19 cellular contexts compared by ENCODE assay signal in genomic region chr18:22210331-22210754, GRCh38. TPM values are rescaled to one million over a fixed set of nuclear protein-coding genes. Genes with fewer than 3 reads are reported as not detected.
DNase-seq lines count a peak whose midpoint lies in the region; FAIRE-seq and TF ChIP-seq lines count a peak whose summit lies in the region.
"Had no signal": no experiment of that assay in that cellular context is flagged by ENCODE, and none has a peak within 500 bp of the region (broad histone marks: within the 10 kb centered on the region; RNA-seq: fewer than 3 reads in every experiment).

No MANE protein-coding gene starts in this region.

- H3K9me1 ChIP-seq in endothelial cell of umbilical vein (replicated peaks; ENCODE audit: control insufficient read depth, extremely low read depth, insufficient read depth, low read length) = no peaks in the 10 kb centered on the region

- DNase-seq in mammary epithelial cell = peak; percentile 38
- DNase-seq in breast epithelium (ENCODE audit: low spot score in 2 of 2) = no peak
- peak; percentile 68 for DNase-seq in endothelial cell of umbilical vein (ENCODE audit: low read depth, low spot score)
- peak; percentile 95 for DNase-seq in kidney glomerular epithelial cell (lab: John Stamatoyannopoulos, UW)
- DNase-seq in tibial artery = no peak
- DNase-seq in transverse colon = no peak
- no peak for DNase-seq in SW 1271 (lab: John Stamatoyannopoulos, UW)
- DNase-seq in NCI-H146 (lab: John Stamatoyannopoulos, UW) = no peak
- DNase-seq: activated CD4-positive, alpha-beta memory T cell treated with anti-CD3 and anti-CD28 coated beads for 36 hours; CD8-positive, alpha-beta T cell; GDM1; Karpas-422; midbrain; NCI-H1436; NCI-H446; nucleus accumbens had no signal

- H3K4me2 ChIP-seq in mammary epithelial cell (ENCODE audit: insufficient read depth, low read depth, low read length) = no peak overlapping the region
- H3K4me2 ChIP-seq in endothelial cell of umbilical vein (ENCODE audit: insufficient read depth, low read length) = no peak overlapping the region

- H3K27ac ChIP-seq in mammary epithelial cell (ENCODE audit: insufficient read depth, low read depth, low read length) (no peak overlapping the region), breast epithelium (no peak overlapping the region), endothelial cell of umbilical vein (ENCODE audit: insufficient read depth, low read depth, low read length) (no peak overlapping the region), tibial artery (peak overlapping the region; percentile 1 to 5), transverse colon (no peak overlapping the region)
- H3K27ac ChIP-seq: HL-60, skin epidermis had no signal

- H3K4me1 ChIP-seq in mammary epithelial cell (ENCODE audit: insufficient read depth, low read length) (peaks cover 20% of the 10 kb centered on the region), breast epithelium (no peaks in the 10 kb centered on the region), endothelial cell of umbilical vein (ENCODE audit: control insufficient read depth, extremely low read depth, insufficient read depth, low read length) (peaks cover 10% of the 10 kb centered on the region), tibial artery (peaks cover 0 to 57% (median 9%) of the 10 kb centered on the region in 4 donors), transverse colon (peaks cover 0 to 14% (median 0%) of the 10 kb centered on the region in 4 donors)

- H3K9ac ChIP-seq in mammary epithelial cell (ENCODE audit: insufficient read depth, low read length) = no peak overlapping the region
- no peak overlapping the region for H3K9ac ChIP-seq in endothelial cell of umbilical vein (replicated peaks; ENCODE audit: extremely low read depth, insufficient read depth, low read length)

- CTCF ChIA-PET in mammary epithelial cell (lab: Charles Lee; ENCODE audit: low non-redundant PET) = no interaction called here
- CTCF ChIA-PET in endothelial cell of umbilical vein (lab: Charles Lee) = interaction anchor here (1.1 kb wide), 1 partner anchor 168 kb away, joined by 4 read pairs; no protein-coding TSS in a partner anchor

- H2AFZ ChIP-seq in mammary epithelial cell (ENCODE audit: low read depth, low read length) (no peak overlapping the region), endothelial cell of umbilical vein (ENCODE audit: low read depth, low read length) (no peak overlapping the region)

- H3K4me3 ChIP-seq in mammary epithelial cell (replicated peaks in 1 of 3; ENCODE audit: insufficient read depth in 1 of 3, low read depth in 2 of 3, low read length in 3 of 3) = no peak overlapping the region
- H3K4me3 ChIP-seq in breast epithelium = no peak overlapping the region
- no peak overlapping the region for H3K4me3 ChIP-seq in endothelial cell of umbilical vein (replicated peaks in 1 of 3; ENCODE audit: insufficient read depth in 1 of 3, low read depth in 1 of 3, low read length in 3 of 3)
- H3K4me3 ChIP-seq in tibial artery = no peak overlapping the region
- no peak overlapping the region for H3K4me3 ChIP-seq in transverse colon
- H3K4me3 ChIP-seq: skin epidermis had no signal

- WGBS in mammary epithelial cell (ENCODE audit: low coverage, missing lambda C conversion rate) = 97% methylated on average over 3 of the region's 3 CpGs
- WGBS in transverse colon (ENCODE audit: low coverage in 1 of 2), 2 donors = 79 to 93% methylated on average over 3 of the region's 3 CpGs

- no peaks in the 10 kb centered on the region for H3K27me3 ChIP-seq in mammary epithelial cell (ENCODE audit: insufficient read depth, low read length)
- H3K27me3 ChIP-seq in breast epithelium = no peaks in the 10 kb centered on the region
- H3K27me3 ChIP-seq in endothelial cell of umbilical vein (ENCODE audit: control insufficient read depth in 2 of 2, insufficient read depth in 2 of 2, low read length in 2 of 2) = no peaks in the 10 kb centered on the region
- H3K27me3 ChIP-seq in tibial artery = no peaks in the 10 kb centered on the region
- no peaks in the 10 kb centered on the region for H3K27me3 ChIP-seq in transverse colon

- TF ChIP-seq EP300 in transverse colon (IDR thresholded peaks at IDR 0.05; ENCODE audit: low read depth) = no peak

- BruUV-seq in mammary epithelial cell (replicated peaks; lab: Mats Ljungman, UMichigan) (no TSS peak), endothelial cell of umbilical vein (replicated peaks; lab: Mats Ljungman, UMichigan) (no TSS peak)

- H3K36me3 ChIP-seq in mammary epithelial cell (ENCODE audit: insufficient read depth, low read length) (no peaks in the 10 kb centered on the region), breast epithelium (no peaks in the 10 kb centered on the region), endothelial cell of umbilical vein (ENCODE audit: control insufficient read depth in 2 of 2, extremely low read depth in 1 of 2, insufficient read depth in 2 of 2, low read length in 2 of 2) (no peaks in the 10 kb centered on the region), tibial artery (no peaks in the 10 kb centered on the region), transverse colon (no peaks in the 10 kb centered on the region)

- in situ Hi-C loops in mammary epithelial cell (cut with MboI; ENCODE audit: low sequenced_read_pairs in 2 of 2) = no loop called here
- in situ Hi-C loops in transverse colon (cut with MboI; ENCODE audit: low pct_ligation_motif_present in 1 of 4, low pct_unique_long_range_greater_than_20kb in 1 of 4, low sequenced_read_pairs in 3 of 4) = no loop called here

- no peak for FAIRE-seq in endothelial cell of umbilical vein (lab: Jason Lieb, UNC)
- FAIRE-seq: TTC549 had no signal

- H3K79me2 ChIP-seq in mammary epithelial cell (ENCODE audit: insufficient read depth, low read length) (no peaks in the 10 kb centered on the region), endothelial cell of umbilical vein (ENCODE audit: control insufficient read depth, insufficient read depth, low read length) (no peaks in the 10 kb centered on the region)

- no peaks in the 10 kb centered on the region for H3K9me3 ChIP-seq in mammary epithelial cell (replicated peaks; ENCODE audit: insufficient read depth, low read length)
- no peaks in the 10 kb centered on the region for H3K9me3 ChIP-seq in breast epithelium
- no peaks in the 10 kb centered on the region for H3K9me3 ChIP-seq in endothelial cell of umbilical vein (replicated peaks; ENCODE audit: control insufficient read depth, insufficient read depth, low read length)
- no peaks in the 10 kb centered on the region for H3K9me3 ChIP-seq in tibial artery
- no peaks in the 10 kb centered on the region for H3K9me3 ChIP-seq in transverse colon

- H4K20me1 ChIP-seq in mammary epithelial cell (ENCODE audit: insufficient read depth, low read length) = no peaks in the 10 kb centered on the region
- H4K20me1 ChIP-seq in endothelial cell of umbilical vein (replicated peaks; ENCODE audit: control insufficient read depth, extremely low read depth, insufficient read depth, low read length) = no peaks in the 10 kb centered on the region

- intact Hi-C loops in mammary epithelial cell (cut with micrococcal nuclease) (no loop called here), breast epithelium (cut with DNase I; ENCODE audit: low total_unique reads) (no loop called here), endothelial cell of umbilical vein (cut with micrococcal nuclease) (no loop called here), tibial artery (cut with DNase I; ENCODE audit: low total_unique reads) (no loop called here), transverse colon (cut with DNase I; ENCODE audit: low total_unique reads) (no loop called here)

- dilution Hi-C loops in mammary epithelial cell (cut with HindIII; ENCODE audit: low sequenced_read_pairs) (loop anchor here (5.0 kb wide), 1 partner anchor 352 kb away; no protein-coding TSS in a partner anchor), endothelial cell of umbilical vein (cut with MboI; ENCODE audit: extremely low pct_ligation_motif_present, low sequenced_read_pairs) (no loop called here)

- POLR2A ChIA-PET in endothelial cell of umbilical vein (lab: Charles Lee) = interaction anchor here (0.6 kb wide), 1 partner anchor 41 kb away, joined by 6 read pairs; the partner anchor contains the start of gene GATA6

- no peak for TF ChIP-seq CTCF in mammary epithelial cell (conservative IDR thresholded peaks at IDR 0.05 in 1 of 2, IDR thresholded peaks at IDR 0.05 in 1 of 2; ENCODE audit: extremely low read depth in 1 of 2, insufficient read depth in 1 of 2, low read depth in 1 of 2, low read length in 2 of 2)
- no peak for TF ChIP-seq CTCF in breast epithelium (IDR thresholded peaks at IDR 0.05)
- no peak for TF ChIP-seq CTCF in endothelial cell of umbilical vein (IDR thresholded peaks at IDR 0.05; ENCODE audit: extremely low read depth in 1 of 2, insufficient read depth in 1 of 2, low read depth in 1 of 2, low read length in 2 of 2)
- TF ChIP-seq CTCF in tibial artery (IDR thresholded peaks at IDR 0.05) = no peak
- no peak for TF ChIP-seq CTCF in transverse colon (IDR thresholded peaks at IDR 0.05)

- TF ChIP-seq POLR2A in breast epithelium (IDR thresholded peaks at IDR 0.05) (no peak), endothelial cell of umbilical vein (IDR thresholded peaks at IDR 0.05; ENCODE audit: low read depth, low read length) (no peak), transverse colon (IDR thresholded peaks at IDR 0.05) (no peak)

TF ChIP-seq in endothelial cell of umbilical vein, 7 proteins besides CTCF, POLR2A, EP300 and RAD21 (continues in another document):
- TF ChIP-seq GATA2 (IDR thresholded peaks at IDR 0.05; ENCODE audit: insufficient read depth, insufficient read length, low read depth, low read length) (no peak), EZH2 (IDR thresholded peaks at IDR 0.05; ENCODE audit: borderline replicate concordance, low read depth, low read length, severe bottlenecking) (no peak), MAX (IDR thresholded peaks at IDR 0.05; ENCODE audit: insufficient read depth, insufficient read length) (no peak), MYC (IDR thresholded peaks at IDR 0.05; ENCODE audit: low read depth, low read length) (no peak)

RNA-seq across cellular contexts. Expression of gene GATA6, which starts 41.0 kb away (rescaled TPM):
- total RNA-seq in mammary epithelial cell (1 to 10 TPM; 1.0 to 3.6 TPM), breast epithelium (10 to 100 TPM in 2 of 3 donors, 1 to 10 TPM in 1; 3.0 to 11.1 (median 11.0) TPM), endothelial cell of umbilical vein (14.6 and 14.9 TPM in 2 replicates), transverse colon (100 to 1,000 TPM in 1 of 4 donors, 10 to 100 TPM in 3; 49.7 to 223 (median 65.7) TPM)
- polyA plus RNA-seq in mammary epithelial cell (0.62 TPM), endothelial cell of umbilical vein (3.9 and 4.1 TPM in 2 replicates)
- polyA minus RNA-seq in mammary epithelial cell (not detected), endothelial cell of umbilical vein (2.7 and 3.8 TPM in 2 replicates)
- polyA plus RNA-seq in endothelial cell of umbilical vein (2011; cell fraction: cytosol; rRNA removed) = 3.5 and 3.7 TPM in 2 replicates
- polyA plus RNA-seq in endothelial cell of umbilical vein (2011; cell fraction: nucleus; rRNA removed) = 7.1 and 10.1 TPM in 2 replicates
- polyA plus RNA-seq in endothelial cell of umbilical vein (2012) = 5.8 and 7.2 TPM in 2 replicates
- polyA minus RNA-seq in endothelial cell of umbilical vein (2011; cell fraction: cytosol; rRNA and poly(A)+ RNA removed) = 5.7 TPM
- polyA minus RNA-seq in endothelial cell of umbilical vein (2011; cell fraction: nucleus; rRNA and poly(A)+ RNA removed) = 13.0 and 24.8 TPM in 2 replicates

Comparison
In these comparisons a context has a peak if more than half of its experiments do, and no peak if none do; other contexts are left out.
1. DNase-seq: peak in mammary epithelial cell (single experiment), endothelial cell of umbilical vein (single experiment) and kidney glomerular epithelial cell (single experiment); none in breast epithelium (0 of 2), tibial artery (0 of 2), transverse colon (single experiment), SW 1271 (0 of 2) and NCI-H146 (single experiment).
2. H3K27ac ChIP-seq: peak in tibial artery (2 of 2); none in mammary epithelial cell (single experiment), breast epithelium (0 of 2), endothelial cell of umbilical vein (single experiment) and transverse colon (0 of 4).